ENCODE assay signal across 26 cellular contexts in the genomic region with DNA sequence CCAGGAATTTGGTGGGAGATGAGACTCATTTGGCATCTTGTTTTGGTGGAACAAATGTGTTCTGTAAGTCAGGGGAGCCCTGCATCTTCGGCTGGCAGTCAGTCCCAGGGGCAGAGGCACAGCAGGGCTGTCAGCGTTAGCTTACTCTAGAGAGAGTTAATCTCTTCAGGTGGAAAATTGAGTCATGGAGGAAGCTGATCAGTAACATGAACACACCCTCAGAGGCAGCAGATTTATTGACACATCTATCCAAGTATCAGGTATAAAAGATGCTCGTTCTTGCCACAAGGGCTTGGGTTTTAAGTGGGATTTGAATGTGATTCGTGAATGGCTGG. TPM values are rescaled to one million over a fixed set of nuclear protein-coding genes. Genes with fewer than 3 reads are reported as not detected.
DNase-seq lines count a peak whose midpoint lies in the region; ATAC-seq and TF ChIP-seq lines count a peak whose summit lies in the region.
"Had no signal": no experiment of that assay in that cellular context is flagged by ENCODE, and none has a peak within 500 bp of the region (broad histone marks: within the 10 kb centered on the region; RNA-seq: fewer than 3 reads in every experiment).

No MANE protein-coding gene starts in this region.

- H3K4me1 ChIP-seq in mucosa of descending colon (ENCODE audit: low read depth): peaks cover 5% of the 10 kb centered on the region
- H3K4me1 ChIP-seq: A549 had no signal

- ATAC-seq in mucosa of descending colon (peak; percentile 27), GM21447 (IDR thresholded peaks at IDR 0.05; ENCODE audit: unreplicated experiment) (no peak), GM18907 (IDR thresholded peaks at IDR 0.05; ENCODE audit: unreplicated experiment) (no peak)
- ATAC-seq: A549 had no signal

- H3K9me3 ChIP-seq in mucosa of descending colon: no peaks in the 10 kb centered on the region
- H3K9me3 ChIP-seq: A549, ovary had no signal

- H3K9me3 Mint-ChIP-seq in dendritic cell treated with granulocyte-macrophage colony-stimulating factor and Interleukin-4, amounts not matched to agents 40 ng/mL and 50 ng/mL, for 4 days: no peaks in the 10 kb centered on the region
- H3K9me3 Mint-ChIP-seq: activated CD4-positive, alpha-beta memory T cell treated with anti-CD3 and anti-CD28 coated beads for 36 hours; activated T-cell treated with anti-CD3 and anti-CD28 coated beads, Interleukin-2, amount 50 U/mL, for 72 hours; CD4-positive, alpha-beta memory T cell; memory B cell had no signal

- no peaks in the 10 kb centered on the region for H3K36me3 ChIP-seq in mucosa of descending colon (ENCODE audit: low read depth)
- H3K36me3 ChIP-seq: ovary had no signal

- peaks cover 53% of the 10 kb centered on the region for H3K27me3 Mint-ChIP-seq in dendritic cell treated with granulocyte-macrophage colony-stimulating factor and Interleukin-4, amounts not matched to agents 40 ng/mL and 50 ng/mL, for 4 days
- H3K27me3 Mint-ChIP-seq: memory B cell had no signal

- peaks cover 84% of the 10 kb centered on the region for H3K4me1 Mint-ChIP-seq in dendritic cell treated with granulocyte-macrophage colony-stimulating factor and Interleukin-4, amounts not matched to agents 40 ng/mL and 50 ng/mL, for 4 days (ENCODE audit: low read depth)

- no peak overlapping the region for H3K4me3 ChIP-seq in mucosa of descending colon
- H3K4me3 ChIP-seq: A549, ovary, PC-9 had no signal

- H3K4me3 Mint-ChIP-seq in dendritic cell treated with granulocyte-macrophage colony-stimulating factor and Interleukin-4, amounts not matched to agents 40 ng/mL and 50 ng/mL, for 4 days: no peak overlapping the region
- H3K4me3 Mint-ChIP-seq: activated CD4-positive, alpha-beta memory T cell treated with anti-CD3 and anti-CD28 coated beads for 36 hours; activated T-cell treated with anti-CD3 and anti-CD28 coated beads, Interleukin-2, amount 50 U/mL, for 72 hours; CD4-positive, alpha-beta memory T cell; memory B cell had no signal

- intact Hi-C loops in dendritic cell treated with granulocyte-macrophage colony-stimulating factor and Interleukin-4, amounts not matched to agents 40 ng/mL and 50 ng/mL, for 4 days (cut with micrococcal nuclease): no loop called here
- intact Hi-C loops in mucosa of descending colon (cut with DNase I, micrococcal nuclease): no loop called here

- DNase-seq in Ammon's horn (ENCODE audit: low spot score) (peak; percentile 3), NCI-H2171 treated with DMSO at 0.1 percent for 48 hours (lab: John Stamatoyannopoulos, UW) (peak; percentile 76), mucosa of descending colon (no peak), NCI-H774 (lab: John Stamatoyannopoulos, UW) (no peak)
- no peak for DNase-seq in stimulated activated CD4-positive, alpha-beta T cell treated with anti-CD3 and anti-CD28 coated beads, Interleukin-4, amount 100 ng/mL, for 24 hours
- DNase-seq: activated CD4-positive, alpha-beta memory T cell treated with anti-CD3 and anti-CD28 coated beads for 36 hours; activated CD4-positive, alpha-beta T cell treated with anti-CD3 and anti-CD28 coated beads for 1 hour; activated T-cell treated with anti-CD3 and anti-CD28 coated beads, Interleukin-2, amount 50 U/mL, for 72 hours; CD4-positive, alpha-beta memory T cell; H7; hippocampal formation; MM.1S; NCI-H1417 treated with DMSO at 0.1 percent for 48 hours; NCI-H2081; NCI-H446 treated with DMSO at 0.1 percent for 48 hours; NK-92 treated with Interleukin-12 subunit alpha and Interleukin-12 subunit beta, amount 100 ng/mL, for 24 hours; ovary; PC-9; retina; Right ventricle myocardium superior; stimulated activated naive CD4-positive, alpha-beta T cell had no signal

- TF ChIP-seq CTCF in mucosa of descending colon (IDR thresholded peaks at IDR 0.05): no peak

- peaks cover 33% of the 10 kb centered on the region for H3K36me3 Mint-ChIP-seq in dendritic cell treated with granulocyte-macrophage colony-stimulating factor and Interleukin-4, amounts not matched to agents 40 ng/mL and 50 ng/mL, for 4 days (ENCODE audit: low read depth)
- H3K36me3 Mint-ChIP-seq: activated CD4-positive, alpha-beta memory T cell treated with anti-CD3 and anti-CD28 coated beads for 36 hours; CD4-positive, alpha-beta memory T cell had no signal

- peak overlapping the region; percentile 84 for H3K27ac Mint-ChIP-seq in dendritic cell treated with granulocyte-macrophage colony-stimulating factor and Interleukin-4, amounts not matched to agents 40 ng/mL and 50 ng/mL, for 4 days
- H3K27ac Mint-ChIP-seq: activated CD4-positive, alpha-beta memory T cell treated with anti-CD3 and anti-CD28 coated beads for 36 hours; activated T-cell treated with anti-CD3 and anti-CD28 coated beads, Interleukin-2, amount 50 U/mL, for 72 hours; CD4-positive, alpha-beta memory T cell; memory B cell had no signal

RNA-seq across cellular contexts. Expression of a gene that starts 55.2 kb away (rescaled TPM):
- total RNA-seq in mucosa of descending colon: 10 to 100 TPM; 32.6 to 75.8 (median 45.0) TPM

Comparison
In these comparisons a context has a peak if more than half of its experiments do, and no peak if none do; other contexts are left out.
1. DNase-seq: peak in Ammon's horn (single experiment) and NCI-H2171 treated with DMSO at 0.1 percent for 48 hours (single experiment); none in mucosa of descending colon (0 of 3), NCI-H774 (single experiment) and stimulated activated CD4-positive, alpha-beta T cell treated with anti-CD3 and anti-CD28 coated beads, Interleukin-4, amount 100 ng/mL, for 24 hours (single experiment).